In genomic region chr16:27242868-27243590, GRCh38 we compare ENCODE assay signal across 8 cellular contexts. TPM values are rescaled to one million over a fixed set of nuclear protein-coding genes. Genes with fewer than 3 reads are reported as not detected.
DNase-seq lines count a peak whose midpoint lies in the region; ATAC-seq and TF ChIP-seq lines count a peak whose summit lies in the region.

No MANE protein-coding gene starts in this region.

- no peaks in the 10 kb centered on the region for H3K27me3 Mint-ChIP-seq in T-helper 1 cell treated with Interleukin-12 subunit alpha and Interleukin-12 subunit beta and Interleukin-4 antibody, amounts not matched to agents 30 μg/mL and 1 μg/mL, for 36 hours (ENCODE audit: low read depth)
- no peaks in the 10 kb centered on the region for H3K27me3 Mint-ChIP-seq in effector memory CD8-positive, alpha-beta T cell

- H3K36me3 Mint-ChIP-seq in T-helper 1 cell treated with Interleukin-12 subunit alpha and Interleukin-12 subunit beta and Interleukin-4 antibody, amounts not matched to agents 30 μg/mL and 1 μg/mL, for 36 hours (ENCODE audit: low read depth): peaks cover 30% of the 10 kb centered on the region
- peaks cover 3% of the 10 kb centered on the region for H3K36me3 Mint-ChIP-seq in effector memory CD8-positive, alpha-beta T cell (ENCODE audit: insufficient read depth)

- H3K79me2 ChIP-seq in GM23248 (ENCODE audit: insufficient read depth): peaks cover 17% of the 10 kb centered on the region; the same call in 1 of the 2 replicates

- H3K4me3 ChIP-seq in GM23248: peak overlapping the region; percentile 26
- H3K4me3 ChIP-seq in mucosa of stomach (ENCODE audit: low read length): no peak overlapping the region
- peak overlapping the region in 1 of 2 donors; percentile 18 for H3K4me3 ChIP-seq in uterus

- WGBS in GM23248 (ENCODE audit: low coverage in 1 of 2, low lambda C conversion rate in 2 of 2, missing lambda C conversion rate in 2 of 2), 2 experiments: 27% methylated on average over 13 of the region's 13 CpGs

- in situ Hi-C loops in GM23248 (cut with MboI): no loop called here

- H4K20me1 ChIP-seq in GM23248 (ENCODE audit: insufficient read depth): no peaks in the 10 kb centered on the region

- H3K9ac ChIP-seq in GM23248 (peak overlapping the region; percentile 48), mucosa of stomach (ENCODE audit: low read length) (peak overlapping the region; percentile 37)

- H3K4me1 ChIP-seq in GM23248 (ENCODE audit: insufficient read depth): peaks cover 52% of the 10 kb centered on the region
- H3K4me1 ChIP-seq in mucosa of stomach (ENCODE audit: control insufficient read depth, insufficient read depth, low read length): peaks cover 14% of the 10 kb centered on the region
- peaks cover 6 to 25% of the 10 kb centered on the region in 2 donors for H3K4me1 ChIP-seq in uterus

- H3K27me3 ChIP-seq in GM23248 (replicated peaks; ENCODE audit: insufficient read depth) (no peaks in the 10 kb centered on the region), mucosa of stomach (ENCODE audit: control insufficient read depth, insufficient read depth, low read length) (no peaks in the 10 kb centered on the region), uterus (no peaks in the 10 kb centered on the region)

- peak; percentile 96 for DNase-seq in A172 (ENCODE audit: low spot score)
- peak; percentile 87 for DNase-seq in GM23248
- DNase-seq in effector memory CD8-positive, alpha-beta T cell: no peak
- peak; percentile 42 to 59 for DNase-seq in uterus
- DNase-seq in GM10266 (ENCODE audit: extremely low spot score): no peak

- peak; percentile 68 for ATAC-seq in effector memory CD8-positive, alpha-beta T cell (replicated peaks)
- no peak for ATAC-seq in HG03342 (IDR thresholded peaks at IDR 0.05; ENCODE audit: unreplicated experiment)

- no peaks in the 10 kb centered on the region for H3K9me2 ChIP-seq in GM23248 (ENCODE audit: insufficient read depth)

- H3K27ac ChIP-seq in GM23248 (peak overlapping the region; percentile 45), uterus (peak overlapping the region; percentile 82 to 87)

- no peak for TF ChIP-seq POLR2A in uterus (IDR thresholded peaks at IDR 0.05)

- H3K4me2 ChIP-seq in GM23248 (ENCODE audit: unreplicated experiment): peak overlapping the region; percentile 45

- H3K4me3 Mint-ChIP-seq in T-helper 1 cell treated with Interleukin-12 subunit alpha and Interleukin-12 subunit beta and Interleukin-4 antibody, amounts not matched to agents 30 μg/mL and 1 μg/mL, for 36 hours: peak overlapping the region; percentile 52
- H3K4me3 Mint-ChIP-seq in effector memory CD8-positive, alpha-beta T cell: peak overlapping the region; percentile 18 to 75

- no peak overlapping the region for H2AFZ ChIP-seq in GM23248

- H3K4me1 Mint-ChIP-seq in T-helper 1 cell treated with Interleukin-12 subunit alpha and Interleukin-12 subunit beta and Interleukin-4 antibody, amounts not matched to agents 30 μg/mL and 1 μg/mL, for 36 hours (ENCODE audit: low read depth): peaks cover 73% of the 10 kb centered on the region
- peaks cover 45 to 52% of the 10 kb centered on the region in 2 donors for H3K4me1 Mint-ChIP-seq in effector memory CD8-positive, alpha-beta T cell (ENCODE audit: low read depth in 2 of 2)

- H3K27ac Mint-ChIP-seq in T-helper 1 cell treated with Interleukin-12 subunit alpha and Interleukin-12 subunit beta and Interleukin-4 antibody, amounts not matched to agents 30 μg/mL and 1 μg/mL, for 36 hours: peak overlapping the region; percentile 73
- H3K27ac Mint-ChIP-seq in effector memory CD8-positive, alpha-beta T cell: peak overlapping the region in 1 of 2 donors; percentile 87

- no peaks in the 10 kb centered on the region for H3K9me3 Mint-ChIP-seq in T-helper 1 cell treated with Interleukin-12 subunit alpha and Interleukin-12 subunit beta and Interleukin-4 antibody, amounts not matched to agents 30 μg/mL and 1 μg/mL, for 36 hours
- no peaks in the 10 kb centered on the region for H3K9me3 Mint-ChIP-seq in effector memory CD8-positive, alpha-beta T cell

- TF ChIP-seq CTCF in uterus (IDR thresholded peaks at IDR 0.05) (no peak), GM10266 (IDR thresholded peaks at IDR 0.05; ENCODE audit: control insufficient read depth, insufficient read depth, low read depth, missing control alignments) (no peak)

- H3K9me3 ChIP-seq in GM23248 (ENCODE audit: low read depth) (no peaks in the 10 kb centered on the region), mucosa of stomach (ENCODE audit: control insufficient read depth, low read length) (no peaks in the 10 kb centered on the region), uterus (no peaks in the 10 kb centered on the region)

- H3K36me3 ChIP-seq in GM23248 (ENCODE audit: low read depth): no peaks in the 10 kb centered on the region
- no peaks in the 10 kb centered on the region for H3K36me3 ChIP-seq in mucosa of stomach (ENCODE audit: control insufficient read depth, insufficient read depth, low read length)
- H3K36me3 ChIP-seq in uterus: no peaks in the 10 kb centered on the region

- H3F3A ChIP-seq in GM23248 (ENCODE audit: insufficient read depth): peaks cover 50% of the 10 kb centered on the region

- intact Hi-C loops in uterus (cut with DNase I; ENCODE audit: low total_unique reads): loop anchor here (10.0 kb wide), 1 partner anchor 82 kb away; no protein-coding TSS in a partner anchor

RNA-seq across cellular contexts. Expression of gene NSMCE1, which starts 25.5 kb away (rescaled TPM):
- total RNA-seq in A172 (2014; rRNA removed; shearing (Covaris generic)): 96.6 and 104 TPM in 2 replicates
- 45.3 and 69.3 TPM in 2 replicates for total RNA-seq in GM23248 (2014; rRNA removed; shearing (Covaris generic))
- polyA plus RNA-seq in GM23248 (2016; fragmentation: Nextera tagmentation; extraction: Ambion mirVana): 99.3 and 107 TPM in 2 replicates
- 10 to 100 TPM in 3 of 4 donors, 1 to 10 TPM in 1; 3.2 to 43.6 (median 35.6) TPM for total RNA-seq in uterus

RNA-seq across cellular contexts. Expression of gene KDM8, which starts 39.7 kb away (rescaled TPM):
- 2.7 and 6.0 TPM in 2 replicates for total RNA-seq in A172 (2014; rRNA removed; shearing (Covaris generic))
- 1.8 and 2.5 TPM in 2 replicates for total RNA-seq in GM23248 (2014; rRNA removed; shearing (Covaris generic))
- polyA plus RNA-seq in GM23248 (2016; fragmentation: Nextera tagmentation; extraction: Ambion mirVana): 2.2 and 3.5 TPM in 2 replicates
- total RNA-seq in uterus: 10 to 100 TPM in 2 of 4 donors, 1 to 10 TPM in 1, not detected in 1; 4.1 to 31.0 (median 11.5) TPM

Comparison
In these comparisons a context has a peak if more than half of its experiments do, and no peak if none do; other contexts are left out.
1. DNase-seq: peak in A172 (single experiment), GM23248 (single experiment) and uterus (2 of 2); none in effector memory CD8-positive, alpha-beta T cell (0 of 3) and GM10266 (single experiment).